ENCODE assay signal across 8 cellular contexts in genomic region chr6:43634702-43635303, GRCh38. TPM values are rescaled to one million over a fixed set of nuclear protein-coding genes. Genes with fewer than 3 reads are reported as not detected.
A peak's percentile ranks its signal among the peaks of the same experiment; 100 is the strongest.
DNase-seq lines count a peak whose midpoint lies in the region; ATAC-seq and TF ChIP-seq lines count a peak whose summit lies in the region.

No MANE protein-coding gene starts in this region.

- TF ChIP-seq CTCF in left ventricle myocardium inferior (IDR thresholded peaks at IDR 0.05; ENCODE audit: borderline replicate concordance) (no peak), upper lobe of right lung (IDR thresholded peaks at IDR 0.05) (no peak)
- TF ChIP-seq CTCF in activated CD8-positive, alpha-beta T cell treated with anti-CD3 and anti-CD28 coated beads for 36 hours (IDR thresholded peaks at IDR 0.05): no peak

- H3K36me3 Mint-ChIP-seq in activated CD8-positive, alpha-beta T cell treated with anti-CD3 and anti-CD28 coated beads for 36 hours (ENCODE audit: low read depth): peaks cover 23% of the 10 kb centered on the region

- CTCF ChIA-PET in activated CD8-positive, alpha-beta T cell treated with anti-CD3 and anti-CD28 coated beads for 36 hours (lab: Charles Lee): interaction anchor here (1.0 to 1.1 kb wide), 4 partner anchors 31 to 444 kb away, joined by 3 to 4 read pairs (median 3); no protein-coding TSS in a partner anchor

- ATAC-seq in left ventricle myocardium superior: no peak
- no peak for ATAC-seq in activated CD8-positive, alpha-beta T cell treated with anti-CD3 and anti-CD28 coated beads for 36 hours
- ATAC-seq in upper lobe of right lung: no peak
- ATAC-seq in GM21515 (IDR thresholded peaks at IDR 0.05; ENCODE audit: unreplicated experiment): no peak

- DNase-seq in left ventricle myocardium inferior (no peak), left ventricle myocardium superior (no peak), upper lobe of right lung (no peak), globus pallidus (ENCODE audit: low spot score) (no peak), OCI-M2 (lab: John Stamatoyannopoulos, UW; ENCODE audit: unreplicated experiment) (no peak)
- DNase-seq in activated CD8-positive, alpha-beta T cell treated with anti-CD3 and anti-CD28 coated beads for 36 hours: no peak

- H3K4me3 Mint-ChIP-seq in activated CD8-positive, alpha-beta T cell treated with anti-CD3 and anti-CD28 coated beads for 36 hours: peak overlapping the region; percentile 90

- H3K9me3 ChIP-seq in left ventricle myocardium inferior (replicated peaks): no peaks in the 10 kb centered on the region
- H3K9me3 ChIP-seq in mucosa of stomach (ENCODE audit: control insufficient read depth, low read length): no peaks in the 10 kb centered on the region
- no peaks in the 10 kb centered on the region for H3K9me3 ChIP-seq in upper lobe of right lung

- H3K4me3 ChIP-seq in left ventricle myocardium inferior: no peak overlapping the region
- peak overlapping the region; percentile 81 for H3K4me3 ChIP-seq in mucosa of stomach (ENCODE audit: low read length)
- peak overlapping the region; percentile 78 for H3K4me3 ChIP-seq in upper lobe of right lung

- H3K9ac ChIP-seq in mucosa of stomach (ENCODE audit: low read length): peak overlapping the region; percentile 92

- H3K9me3 Mint-ChIP-seq in activated CD8-positive, alpha-beta T cell treated with anti-CD3 and anti-CD28 coated beads for 36 hours: no peaks in the 10 kb centered on the region

- no peaks in the 10 kb centered on the region for H3K27me3 ChIP-seq in left ventricle myocardium inferior (ENCODE audit: low read depth)
- no peaks in the 10 kb centered on the region for H3K27me3 ChIP-seq in mucosa of stomach (ENCODE audit: control insufficient read depth, insufficient read depth, low read length)
- no peaks in the 10 kb centered on the region for H3K27me3 ChIP-seq in upper lobe of right lung

- H3K27ac ChIP-seq in left ventricle myocardium inferior (replicated peaks): peak overlapping the region; percentile 93
- H3K27ac ChIP-seq in upper lobe of right lung: peak overlapping the region; percentile 83

- H3K27ac Mint-ChIP-seq in activated CD8-positive, alpha-beta T cell treated with anti-CD3 and anti-CD28 coated beads for 36 hours: peak overlapping the region; percentile 93

- POLR2A ChIA-PET in activated CD8-positive, alpha-beta T cell treated with anti-CD3 and anti-CD28 coated beads for 36 hours (lab: Charles Lee): interaction anchor here (0.7 to 2.6 kb wide), 5 partner anchors 12 to 127 kb away, joined by 3 to 15 read pairs (median 4); partner anchors contain the start of genes POLH and XPO5

- intact Hi-C loops in left ventricle myocardium inferior (cut with micrococcal nuclease) (no loop called here), left ventricle myocardium superior (cut with micrococcal nuclease) (no loop called here), upper lobe of right lung (cut with DNase I) (no loop called here)
- intact Hi-C loops in activated CD8-positive, alpha-beta T cell treated with anti-CD3 and anti-CD28 coated beads for 36 hours (cut with micrococcal nuclease): no loop called here

- H3K36me3 ChIP-seq in left ventricle myocardium inferior (peaks cover 29% of the 10 kb centered on the region), mucosa of stomach (ENCODE audit: control insufficient read depth, insufficient read depth, low read length) (no peaks in the 10 kb centered on the region), upper lobe of right lung (peaks cover 26% of the 10 kb centered on the region)

- H3K4me1 Mint-ChIP-seq in activated CD8-positive, alpha-beta T cell treated with anti-CD3 and anti-CD28 coated beads for 36 hours (ENCODE audit: low read depth): peaks cover 29% of the 10 kb centered on the region

- no peaks in the 10 kb centered on the region for H3K27me3 Mint-ChIP-seq in activated CD8-positive, alpha-beta T cell treated with anti-CD3 and anti-CD28 coated beads for 36 hours

- H3K4me1 ChIP-seq in left ventricle myocardium inferior (peaks cover 61% of the 10 kb centered on the region), mucosa of stomach (ENCODE audit: control insufficient read depth, insufficient read depth, low read length) (peaks cover 35% of the 10 kb centered on the region), upper lobe of right lung (peaks cover 31% of the 10 kb centered on the region)

RNA-seq across cellular contexts. Expression of gene MAD2L1BP, which starts 0.8 kb away (rescaled TPM):
- total RNA-seq in left ventricle myocardium inferior: 27.6 TPM
- total RNA-seq in left ventricle myocardium superior: 28.3 TPM
- 10 to 100 TPM; 29.0 to 31.7 TPM for total RNA-seq in activated CD8-positive, alpha-beta T cell treated with anti-CD3 and anti-CD28 coated beads for 36 hours
- 18.5 TPM for total RNA-seq in upper lobe of right lung

RNA-seq across cellular contexts. Expression of gene GTPBP2, which starts 5.7 kb away (rescaled TPM):
- total RNA-seq in left ventricle myocardium inferior (27.1 TPM), left ventricle myocardium superior (23.6 TPM), upper lobe of right lung (85.7 TPM)
- total RNA-seq in activated CD8-positive, alpha-beta T cell treated with anti-CD3 and anti-CD28 coated beads for 36 hours: 10 to 100 TPM; 46.2 to 55.3 TPM

RNA-seq across cellular contexts. Expression of gene RSPH9, which starts 10.0 kb away (rescaled TPM):
- total RNA-seq in left ventricle myocardium inferior (0.08 TPM), left ventricle myocardium superior (0.15 TPM), upper lobe of right lung (0.20 TPM)
- total RNA-seq in activated CD8-positive, alpha-beta T cell treated with anti-CD3 and anti-CD28 coated beads for 36 hours: under 1 TPM in 1 of 2 experiments, not detected in 1; 0.11 TPM

RNA-seq across cellular contexts. Expression of gene MRPS18A, which starts 52.8 kb away (rescaled TPM):
- total RNA-seq in left ventricle myocardium inferior (41.8 TPM), left ventricle myocardium superior (46.0 TPM), upper lobe of right lung (28.1 TPM)
- 10 to 100 TPM; 45.4 to 52.9 TPM for total RNA-seq in activated CD8-positive, alpha-beta T cell treated with anti-CD3 and anti-CD28 coated beads for 36 hours

RNA-seq across cellular contexts. Expression of gene POLH, which starts 58.8 kb away (rescaled TPM):
- total RNA-seq in left ventricle myocardium inferior (7.9 TPM), left ventricle myocardium superior (8.7 TPM), upper lobe of right lung (21.4 TPM)
- total RNA-seq in activated CD8-positive, alpha-beta T cell treated with anti-CD3 and anti-CD28 coated beads for 36 hours: 10 to 100 TPM; 37.9 to 42.1 TPM
